ENCODE assay signal across 8 cellular contexts in the genomic region with DNA sequence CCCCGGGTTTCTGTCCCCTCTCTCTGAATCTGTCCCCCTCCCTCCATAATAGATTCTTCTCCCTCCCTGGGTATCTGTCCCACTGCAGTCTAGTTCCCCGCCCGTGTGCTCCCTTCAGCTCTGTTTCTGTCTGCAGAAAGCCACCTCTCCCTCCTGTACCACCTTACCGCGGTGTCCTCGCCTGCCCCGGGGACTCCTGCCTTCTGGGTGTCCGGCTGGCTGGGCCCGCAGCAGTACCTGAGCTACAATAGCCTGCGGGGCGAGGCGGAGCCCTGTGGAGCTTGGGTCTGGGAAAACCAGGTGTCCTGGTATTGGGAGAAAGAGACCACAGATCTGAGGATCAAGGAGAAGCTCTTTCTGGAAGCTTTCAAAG. TPM values are rescaled to one million over a fixed set of nuclear protein-coding genes. Genes with fewer than 3 reads are reported as not detected.
DNase-seq lines count a peak whose midpoint lies in the region; ATAC-seq and TF ChIP-seq lines count a peak whose summit lies in the region.

No MANE protein-coding gene starts in this region.

- ATAC-seq in Right ventricle myocardium superior (ENCODE audit: poor library complexity) (peak; percentile 11), HG03135 (IDR thresholded peaks at IDR 0.05; ENCODE audit: unreplicated experiment) (no peak)

- H3K27me3 Mint-ChIP-seq in brain = peaks cover 15% of the 10 kb centered on the region

- TF ChIP-seq CTCF in brain (conservative IDR thresholded peaks at IDR 0.05) = no peak
- no peak for TF ChIP-seq CTCF in uterus (IDR thresholded peaks at IDR 0.05)

- no peaks in the 10 kb centered on the region for H3K27me3 ChIP-seq in mononuclear cell (ENCODE audit: insufficient read depth, low read length)
- no peaks in the 10 kb centered on the region for H3K27me3 ChIP-seq in uterus

- peak overlapping the region; percentile 86 to 94 (median 90) for H3K4me3 Mint-ChIP-seq in brain

- peak overlapping the region; percentile 81 to 93 (median 88) for H3K27ac Mint-ChIP-seq in brain

- H3K4me3 ChIP-seq in mononuclear cell (ENCODE audit: low read length) (peak overlapping the region; percentile 64), uterus (peak overlapping the region in 1 of 2 donors; percentile 58)

- H3K9me3 ChIP-seq in mononuclear cell (ENCODE audit: low read depth, low read length) = no peaks in the 10 kb centered on the region
- no peaks in the 10 kb centered on the region for H3K9me3 ChIP-seq in uterus

- DNase-seq in Right ventricle myocardium superior (no peak), cardiac septum (ENCODE audit: low spot score) (no peak), uterus (no peak), RKO (ENCODE audit: low spot score) (no peak)
- DNase-seq in stimulated activated CD4-positive, alpha-beta T cell treated with anti-CD3 and anti-CD28 coated beads, Interleukin-2, amount 100 ng/mL, for 24 hours = no peak

- peaks cover 9% of the 10 kb centered on the region for H3K36me3 Mint-ChIP-seq in brain

- intact Hi-C loops in Right ventricle myocardium superior (cut with DNase I) = no loop called here
- intact Hi-C loops in cardiac septum (cut with DNase I) = no loop called here
- intact Hi-C loops in uterus (cut with DNase I; ENCODE audit: low total_unique reads) = no loop called here

- H3K4me1 Mint-ChIP-seq in brain = peaks cover 32% of the 10 kb centered on the region

- no peaks in the 10 kb centered on the region for H3K9me3 Mint-ChIP-seq in brain

- no peak for TF ChIP-seq POLR2A in uterus (IDR thresholded peaks at IDR 0.05)

- H3K36me3 ChIP-seq in uterus = no peaks in the 10 kb centered on the region

- H3K27ac ChIP-seq in uterus = peak overlapping the region; percentile 95 to 97

- H3K4me1 ChIP-seq in mononuclear cell (ENCODE audit: insufficient read depth, low read length) (peaks cover 67% of the 10 kb centered on the region), uterus (no peaks in the 10 kb centered on the region)

RNA-seq across cellular contexts. Expression of a gene that starts 1.3 kb away (rescaled TPM):
- total RNA-seq in Right ventricle myocardium superior (98.8 TPM), cardiac septum (50.6 TPM), mononuclear cell (123 TPM), uterus (100 to 1,000 TPM; 151 to 226 (median 201) TPM)
- 80.4 TPM for polyA plus RNA-seq in brain (ENCODE audit: insufficient read depth, low read depth, low replicate concordance)

RNA-seq across cellular contexts. Expression of a gene that starts 14.1 kb away (rescaled TPM):
- total RNA-seq in Right ventricle myocardium superior (7.3 TPM), cardiac septum (14.0 TPM), mononuclear cell (1.6 TPM), uterus (10 to 100 TPM; 14.3 to 71.1 (median 41.4) TPM)
- polyA plus RNA-seq in brain (ENCODE audit: insufficient read depth, low read depth, low replicate concordance) = 14.2 TPM

RNA-seq across cellular contexts. Expression of a gene that starts 17.5 kb away (rescaled TPM):
- total RNA-seq in Right ventricle myocardium superior = 935 TPM
- 729 TPM for total RNA-seq in cardiac septum
- 6,171 TPM for polyA plus RNA-seq in brain (ENCODE audit: insufficient read depth, low read depth, low replicate concordance)
- 8,046 TPM for total RNA-seq in mononuclear cell
- total RNA-seq in uterus = over 10,000 TPM in 1 of 4 donors, 1,000 to 10,000 TPM in 3; 2,160 to 10,624 (median 5,235) TPM

RNA-seq across cellular contexts. Expression of a gene that starts 26.3 kb away (rescaled TPM):
- 1,304 TPM for total RNA-seq in Right ventricle myocardium superior
- 1,030 TPM for total RNA-seq in cardiac septum
- 2,708 TPM for polyA plus RNA-seq in brain (ENCODE audit: insufficient read depth, low read depth, low replicate concordance)
- total RNA-seq in mononuclear cell = 4,457 TPM
- total RNA-seq in uterus = 1,000 to 10,000 TPM; 1,462 to 5,863 (median 3,544) TPM

RNA-seq across cellular contexts. Expression of a gene that starts 39.7 kb away (rescaled TPM):
- total RNA-seq in Right ventricle myocardium superior (3.6 TPM), cardiac septum (3.8 TPM), mononuclear cell (49.6 TPM), uterus (10 to 100 TPM in 1 of 4 donors, 1 to 10 TPM in 2, not detected in 1; 3.7 to 19.4 (median 4.1) TPM)
- polyA plus RNA-seq in brain (ENCODE audit: insufficient read depth, low read depth, low replicate concordance) = 8.0 TPM
